ENCODE assay signal across 2 cellular contexts in genomic region chr20:43667341-43668132, GRCh38.
TF ChIP-seq lines count a peak whose summit lies in the region.

No MANE protein-coding gene starts in this region.

TF ChIP-seq in HEK293, 187 proteins besides CTCF, POLR2A, EP300 and RAD21 (continued from another document and continues in another):
- TF ChIP-seq ZNF518A (tag by site-specific recombination; conservative IDR thresholded peaks at IDR 0.05; ENCODE audit: low read depth) (no peak), BCL11A (tag by site-specific recombination; IDR thresholded peaks at IDR 0.05; ENCODE audit: low read depth) (peak; percentile 73), PATZ1 (tag by site-specific recombination; IDR thresholded peaks at IDR 0.05) (peak; percentile 93), ATF2 (tag by site-specific recombination; IDR thresholded peaks at IDR 0.05; ENCODE audit: low read depth) (peak; percentile 92), ELK4 (IDR thresholded peaks at IDR 0.05; ENCODE audit: borderline replicate concordance, low read depth, low read length) (no peak), ZNF513 (tag by site-specific recombination; IDR thresholded peaks at IDR 0.05) (no peak), GLI2 (tag by site-specific recombination; IDR thresholded peaks at IDR 0.05; ENCODE audit: borderline replicate concordance, low read depth) (no peak), ZNF610 (tag by site-specific recombination; IDR thresholded peaks at IDR 0.05; ENCODE audit: borderline replicate concordance) (no peak), ZNF629 (tag by site-specific recombination; IDR thresholded peaks at IDR 0.05) (peak; percentile 91), ZNF23 (tag by site-specific recombination; IDR thresholded peaks at IDR 0.05; ENCODE audit: borderline replicate concordance) (no peak), HOXC10 (CRISPR knock-in tag; IDR thresholded peaks at IDR 0.05) (0 out of 2 replicates have a peak, but pooled peaks have one; percentile 39), ZXDB (tag by site-specific recombination; IDR thresholded peaks at IDR 0.05) (peak; percentile 78), ZNF561 (tag by site-specific recombination; IDR thresholded peaks at IDR 0.05; ENCODE audit: borderline replicate concordance) (peak; percentile 34; the same call in 1 of the 2 replicates), HOXD13 (CRISPR knock-in tag; IDR thresholded peaks at IDR 0.05; ENCODE audit: borderline replicate concordance) (no peak), ZNF596 (tag by site-specific recombination; IDR thresholded peaks at IDR 0.05) (no peak; the same call in 1 of the 2 replicates)

TF ChIP-seq in K562, 482 proteins besides CTCF, POLR2A, EP300 and RAD21 (continued from another document and continues in another):
- TF ChIP-seq MNT (conservative IDR thresholded peaks at IDR 0.05), result peak in 1 of 2 experiments; percentile 12; a peak in 1 of 4 replicates
- no peak for TF ChIP-seq ZNF3 (CRISPR knock-in tag; IDR thresholded peaks at IDR 0.05)
- no peak for TF ChIP-seq SUPT5H (IDR thresholded peaks at IDR 0.05)
- TF ChIP-seq GTF2B (IDR thresholded peaks at IDR 0.05; ENCODE audit: extremely low read depth, insufficient read length), result no peak
- no peak for TF ChIP-seq ZNF347 (CRISPR knock-in tag; IDR thresholded peaks at IDR 0.05; ENCODE audit: low read depth)
- TF ChIP-seq SMAD1 (IDR thresholded peaks at IDR 0.05; ENCODE audit: low read depth, low read length, partially characterized antibody), result no peak
- TF ChIP-seq E2F4 (CRISPR knock-in tag; IDR thresholded peaks at IDR 0.05; ENCODE audit: low read depth), result no peak
- no peak for TF ChIP-seq ESRRB (CRISPR knock-in tag; IDR thresholded peaks at IDR 0.05; ENCODE audit: borderline replicate concordance)
- TF ChIP-seq ZNF75A (CRISPR knock-in tag; IDR thresholded peaks at IDR 0.05), result no peak
- TF ChIP-seq ZNF124 (CRISPR knock-in tag; IDR thresholded peaks at IDR 0.05), result no peak
- TF ChIP-seq PCBP2 (IDR thresholded peaks at IDR 0.05; ENCODE audit: low read depth, low read length, poor library complexity, severe bottlenecking), result no peak
- TF ChIP-seq ZBTB33 (CRISPR knock-in tag; IDR thresholded peaks at IDR 0.05), result no peak
- TF ChIP-seq ZNF140 (CRISPR knock-in tag; IDR thresholded peaks at IDR 0.05), result no peak
- peak; percentile 38 for TF ChIP-seq ZFX (CRISPR knock-in tag; IDR thresholded peaks at IDR 0.05)
- 0 out of 2 replicates have a peak, but pooled peaks have one; percentile 24 for TF ChIP-seq CREM (IDR thresholded peaks at IDR 0.05; ENCODE audit: low read depth)
- no peak for TF ChIP-seq ZC3H4 (CRISPR knock-in tag; IDR thresholded peaks at IDR 0.05; ENCODE audit: borderline replicate concordance)
- no peak for TF ChIP-seq HIVEP1 (CRISPR knock-in tag; IDR thresholded peaks at IDR 0.05)
- TF ChIP-seq ETV1 (tag; conservative IDR thresholded peaks at IDR 0.05; ENCODE audit: low read depth), result no peak
- no peak for TF ChIP-seq KDM1A (IDR thresholded peaks at IDR 0.05)
- TF ChIP-seq ZFP30 (CRISPR knock-in tag; IDR thresholded peaks at IDR 0.05; ENCODE audit: borderline replicate concordance), result no peak
- no peak for TF ChIP-seq HDAC1 (IDR thresholded peaks at IDR 0.05)
- TF ChIP-seq PCBP1 (IDR thresholded peaks at IDR 0.05; ENCODE audit: low read depth, low read length, poor library complexity, severe bottlenecking), result peak; percentile 26
- no peak for TF ChIP-seq MTA1 (IDR thresholded peaks at IDR 0.05; ENCODE audit: borderline replicate concordance)
- no peak for TF ChIP-seq SMARCA4 (IDR thresholded peaks at IDR 0.05)
- TF ChIP-seq NUFIP1 (IDR thresholded peaks at IDR 0.05; ENCODE audit: partially characterized antibody), result no peak
- TF ChIP-seq RBM14 (IDR thresholded peaks at IDR 0.05; ENCODE audit: borderline replicate concordance, insufficient read depth, low read depth, low read length), result 0 out of 2 replicates have a peak, but pooled peaks have one; percentile 52
- no peak for TF ChIP-seq ZNF583 (CRISPR knock-in tag; IDR thresholded peaks at IDR 0.05)
- no peak for TF ChIP-seq TEAD2 (tag; IDR thresholded peaks at IDR 0.05)
- no peak for TF ChIP-seq GABPB2 (CRISPR knock-in tag; conservative IDR thresholded peaks at IDR 0.05)
- peak; percentile 85 for TF ChIP-seq ATF3 (IDR thresholded peaks at IDR 0.05)
- no peak for TF ChIP-seq ATF3 (CRISPR knock-in tag; conservative IDR thresholded peaks at IDR 0.05)
- TF ChIP-seq KAT7 (CRISPR knock-in tag; IDR thresholded peaks at IDR 0.05; ENCODE audit: borderline replicate concordance), result no peak
- TF ChIP-seq IRF9 (tag; IDR thresholded peaks at IDR 0.05), result no peak
- no peak for TF ChIP-seq SOX6 (IDR thresholded peaks at IDR 0.05)
- 0 out of 2 replicates have a peak, but pooled peaks have one; percentile 10 for TF ChIP-seq MBD2 (IDR thresholded peaks at IDR 0.05; ENCODE audit: borderline replicate concordance, low read depth)
- TF ChIP-seq JUND (IDR thresholded peaks at IDR 0.05; ENCODE audit: borderline replicate concordance, low read depth, low read length), result peak; percentile 62; the same call in 1 of the 2 replicates
- TF ChIP-seq JUND (tag; IDR thresholded peaks at IDR 0.05; ENCODE audit: borderline replicate concordance, low read depth, low read length), result no peak; the same call in 2 of the 3 replicates
- no peak for TF ChIP-seq HMBOX1 (IDR thresholded peaks at IDR 0.05)
- no peak for TF ChIP-seq ZBTB40 (IDR thresholded peaks at IDR 0.05)
- TF ChIP-seq ZBTB40 (CRISPR knock-in tag; IDR thresholded peaks at IDR 0.05), result no peak
- TF ChIP-seq L3MBTL2 (IDR thresholded peaks at IDR 0.05), result peak; percentile 8; the same call in 1 of the 2 replicates
- no peak for TF ChIP-seq TCF7 (IDR thresholded peaks at IDR 0.05; ENCODE audit: borderline replicate concordance)
- TF ChIP-seq POLR2G (IDR thresholded peaks at IDR 0.05; ENCODE audit: low read depth, low read length), result peak; percentile 68; the same call in 1 of the 2 replicates
